ENCODE assay signal across 8 cellular contexts in genomic region chr3:47802734-47803477, GRCh38. TPM values are rescaled to one million over a fixed set of nuclear protein-coding genes. Genes with fewer than 3 reads are reported as not detected.
DNase-seq lines count a peak whose midpoint lies in the region; ATAC-seq and TF ChIP-seq lines count a peak whose summit lies in the region.

A gene with protein sequence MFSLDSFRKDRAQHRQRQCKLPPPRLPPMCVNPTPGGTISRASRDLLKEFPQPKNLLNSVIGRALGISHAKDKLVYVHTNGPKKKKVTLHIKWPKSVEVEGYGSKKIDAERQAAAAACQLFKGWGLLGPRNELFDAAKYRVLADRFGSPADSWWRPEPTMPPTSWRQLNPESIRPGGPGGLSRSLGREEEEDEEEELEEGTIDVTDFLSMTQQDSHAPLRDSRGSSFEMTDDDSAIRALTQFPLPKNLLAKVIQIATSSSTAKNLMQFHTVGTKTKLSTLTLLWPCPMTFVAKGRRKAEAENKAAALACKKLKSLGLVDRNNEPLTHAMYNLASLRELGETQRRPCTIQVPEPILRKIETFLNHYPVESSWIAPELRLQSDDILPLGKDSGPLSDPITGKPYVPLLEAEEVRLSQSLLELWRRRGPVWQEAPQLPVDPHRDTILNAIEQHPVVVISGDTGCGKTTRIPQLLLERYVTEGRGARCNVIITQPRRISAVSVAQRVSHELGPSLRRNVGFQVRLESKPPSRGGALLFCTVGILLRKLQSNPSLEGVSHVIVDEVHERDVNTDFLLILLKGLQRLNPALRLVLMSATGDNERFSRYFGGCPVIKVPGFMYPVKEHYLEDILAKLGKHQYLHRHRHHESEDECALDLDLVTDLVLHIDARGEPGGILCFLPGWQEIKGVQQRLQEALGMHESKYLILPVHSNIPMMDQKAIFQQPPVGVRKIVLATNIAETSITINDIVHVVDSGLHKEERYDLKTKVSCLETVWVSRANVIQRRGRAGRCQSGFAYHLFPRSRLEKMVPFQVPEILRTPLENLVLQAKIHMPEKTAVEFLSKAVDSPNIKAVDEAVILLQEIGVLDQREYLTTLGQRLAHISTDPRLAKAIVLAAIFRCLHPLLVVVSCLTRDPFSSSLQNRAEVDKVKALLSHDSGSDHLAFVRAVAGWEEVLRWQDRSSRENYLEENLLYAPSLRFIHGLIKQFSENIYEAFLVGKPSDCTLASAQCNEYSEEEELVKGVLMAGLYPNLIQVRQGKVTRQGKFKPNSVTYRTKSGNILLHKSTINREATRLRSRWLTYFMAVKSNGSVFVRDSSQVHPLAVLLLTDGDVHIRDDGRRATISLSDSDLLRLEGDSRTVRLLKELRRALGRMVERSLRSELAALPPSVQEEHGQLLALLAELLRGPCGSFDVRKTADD (plus strand): TSS chr3:47803138. CDS start chr3:47810684, 7,546 bp downstream.

- ATAC-seq in GM23338 (peak; percentile 87), SK-N-SH treated with all-trans-retinoic acid at 6 μM for 48 hours (peak; percentile 92), omental fat pad (ENCODE audit: low FRiP score) (peak; percentile 95)
- ATAC-seq in activated naive CD4-positive, alpha-beta T cell treated with anti-CD3 and anti-CD28 coated beads, Interleukin-2, amount 50 U/mL, for 72 hours = peak; percentile 84 to 95

- H3K27ac Mint-ChIP-seq in GM23338 = peak within 1 kb of the TSS; percentile 99
- peak within 1 kb of the TSS; percentile 90 to 98 for H3K27ac Mint-ChIP-seq in activated naive CD4-positive, alpha-beta T cell treated with anti-CD3 and anti-CD28 coated beads, Interleukin-2, amount 50 U/mL, for 72 hours

- H3K27ac ChIP-seq in GM23338 (ENCODE audit: low read depth) (peak within 1 kb of the TSS; percentile 93), temporal lobe (ENCODE audit: low read depth, low read length) (peak within 1 kb of the TSS; percentile 82)

- H3K9me2 ChIP-seq in GM23338 (ENCODE audit: insufficient read depth) = no peaks in the 10 kb centered on the region

- H3K79me2 ChIP-seq in GM23338 (replicated peaks; ENCODE audit: insufficient read depth) = peaks cover 24% of the 10 kb centered on the region

- peaks cover 5% of the 10 kb centered on the region; the same call in 2 of the 3 replicates for H3K4me1 Mint-ChIP-seq in GM23338

- H3K9me3 Mint-ChIP-seq in GM23338 = no peaks in the 10 kb centered on the region
- no peaks in the 10 kb centered on the region for H3K9me3 Mint-ChIP-seq in activated naive CD4-positive, alpha-beta T cell treated with anti-CD3 and anti-CD28 coated beads, Interleukin-2, amount 50 U/mL, for 72 hours

- H3K4me3 Mint-ChIP-seq in GM23338 = peak within 1 kb of the TSS; percentile 100

- H3K36me3 ChIP-seq in GM23338 (ENCODE audit: insufficient read depth) = peaks cover 7% of the 10 kb centered on the region; the same call in 1 of the 2 replicates

- peak within 1 kb of the TSS; percentile 98 for H3K4me3 ChIP-seq in GM23338

- H3K36me3 Mint-ChIP-seq in GM23338 (ENCODE audit: low read depth) = peaks cover 19% of the 10 kb centered on the region
- H3K36me3 Mint-ChIP-seq in activated naive CD4-positive, alpha-beta T cell treated with anti-CD3 and anti-CD28 coated beads, Interleukin-2, amount 50 U/mL, for 72 hours = peaks cover 0 to 4% of the 10 kb centered on the region in 2 donors

- in situ Hi-C loops in G401 (cut with HindIII; ENCODE audit: low sequenced_read_pairs) = no loop called here

- H3K27me3 Mint-ChIP-seq in GM23338 (ENCODE audit: insufficient read depth, low read depth, poor library complexity) = peaks cover 5% of the 10 kb centered on the region

- peak; percentile 87 for DNase-seq in G401 (ENCODE audit: low spot score)
- peak; percentile 88 for DNase-seq in GM23338 (ENCODE audit: low spot score)
- DNase-seq in Kasumi-1 (lab: John Stamatoyannopoulos, UW) = peak; percentile 75 to 79
- peak; percentile 83 to 87 for DNase-seq in activated naive CD4-positive, alpha-beta T cell treated with anti-CD3 and anti-CD28 coated beads, Interleukin-2, amount 50 U/mL, for 72 hours (ENCODE audit: low spot score in 2 of 2)
- DNase-seq in glomerular endothelial cell (ENCODE audit: extremely low read depth, low read depth, low spot score) = no peak
- DNase-seq in omental fat pad (ENCODE audit: low spot score) = peak; percentile 58

- peaks cover 25% of the 10 kb centered on the region for H3F3A ChIP-seq in GM23338 (replicated peaks; ENCODE audit: low read depth)

- peaks cover 17% of the 10 kb centered on the region for H3K4me1 ChIP-seq in GM23338 (ENCODE audit: insufficient read depth)

- TF ChIP-seq CTCF in GM23338 (conservative IDR thresholded peaks at IDR 0.05; ENCODE audit: low read depth in 2 of 2) (no peak), omental fat pad (IDR thresholded peaks at IDR 0.05) (no peak)

- H3K4me2 ChIP-seq in GM23338 = peak within 1 kb of the TSS; percentile 99

- H2AFZ ChIP-seq in GM23338 = peak within 1 kb of the TSS; percentile 98

- H3K27me3 ChIP-seq in GM23338 (ENCODE audit: insufficient read depth) = no peaks in the 10 kb centered on the region

- 0 out of 2 replicates have a peak, but pooled peaks cover 3% of the 10 kb centered on the region for H4K20me1 ChIP-seq in GM23338 (replicated peaks; ENCODE audit: insufficient read depth)

TF ChIP-seq in GM23338, 12 proteins besides CTCF, POLR2A, EP300 and RAD21 (continues in another document):
- no peak for TF ChIP-seq ZNF114 (CRISPR knock-in tag; IDR thresholded peaks at IDR 0.05)
- TF ChIP-seq, protein P1, sequence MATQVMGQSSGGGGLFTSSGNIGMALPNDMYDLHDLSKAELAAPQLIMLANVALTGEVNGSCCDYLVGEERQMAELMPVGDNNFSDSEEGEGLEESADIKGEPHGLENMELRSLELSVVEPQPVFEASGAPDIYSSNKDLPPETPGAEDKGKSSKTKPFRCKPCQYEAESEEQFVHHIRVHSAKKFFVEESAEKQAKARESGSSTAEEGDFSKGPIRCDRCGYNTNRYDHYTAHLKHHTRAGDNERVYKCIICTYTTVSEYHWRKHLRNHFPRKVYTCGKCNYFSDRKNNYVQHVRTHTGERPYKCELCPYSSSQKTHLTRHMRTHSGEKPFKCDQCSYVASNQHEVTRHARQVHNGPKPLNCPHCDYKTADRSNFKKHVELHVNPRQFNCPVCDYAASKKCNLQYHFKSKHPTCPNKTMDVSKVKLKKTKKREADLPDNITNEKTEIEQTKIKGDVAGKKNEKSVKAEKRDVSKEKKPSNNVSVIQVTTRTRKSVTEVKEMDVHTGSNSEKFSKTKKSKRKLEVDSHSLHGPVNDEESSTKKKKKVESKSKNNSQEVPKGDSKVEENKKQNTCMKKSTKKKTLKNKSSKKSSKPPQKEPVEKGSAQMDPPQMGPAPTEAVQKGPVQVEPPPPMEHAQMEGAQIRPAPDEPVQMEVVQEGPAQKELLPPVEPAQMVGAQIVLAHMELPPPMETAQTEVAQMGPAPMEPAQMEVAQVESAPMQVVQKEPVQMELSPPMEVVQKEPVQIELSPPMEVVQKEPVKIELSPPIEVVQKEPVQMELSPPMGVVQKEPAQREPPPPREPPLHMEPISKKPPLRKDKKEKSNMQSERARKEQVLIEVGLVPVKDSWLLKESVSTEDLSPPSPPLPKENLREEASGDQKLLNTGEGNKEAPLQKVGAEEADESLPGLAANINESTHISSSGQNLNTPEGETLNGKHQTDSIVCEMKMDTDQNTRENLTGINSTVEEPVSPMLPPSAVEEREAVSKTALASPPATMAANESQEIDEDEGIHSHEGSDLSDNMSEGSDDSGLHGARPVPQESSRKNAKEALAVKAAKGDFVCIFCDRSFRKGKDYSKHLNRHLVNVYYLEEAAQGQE (IDR thresholded peaks at IDR 0.05; ENCODE audit: unreplicated experiment) = no peak
- TF ChIP-seq POLR2AphosphoS5 (IDR thresholded peaks at IDR 0.05; ENCODE audit: low read depth) = peak; percentile 65; the same call in 1 of the 2 replicates
- peak; percentile 42 for TF ChIP-seq CREB1 (CRISPR knock-in tag; IDR thresholded peaks at IDR 0.05; ENCODE audit: low read depth)

TF ChIP-seq in SK-N-SH treated with all-trans-retinoic acid at 6 μM for 48 hours, 23 proteins besides CTCF, POLR2A, EP300 and RAD21:
- no peak for TF ChIP-seq CREB5 (CRISPR knock-in tag; IDR thresholded peaks at IDR 0.05; ENCODE audit: low read depth)
- TF ChIP-seq SNAI2 (CRISPR knock-in tag; IDR thresholded peaks at IDR 0.05) = no peak
- TF ChIP-seq ARNTL (CRISPR knock-in tag; IDR thresholded peaks at IDR 0.05; ENCODE audit: borderline replicate concordance, low read depth) = no peak
- TF ChIP-seq OSR1 (CRISPR knock-in tag; IDR thresholded peaks at IDR 0.05) = no peak

RNA-seq across cellular contexts. Expression of the gene that starts here (rescaled TPM):
- total RNA-seq in G401 (2014; rRNA removed; shearing (Covaris generic)) = 142 and 168 TPM in 2 replicates
- 113 and 125 TPM in 2 replicates for total RNA-seq in GM23338 (2014; rRNA removed; shearing (Covaris generic))
- 47.5 and 52.8 TPM in 2 replicates for polyA plus RNA-seq in GM23338 (2016; fragmentation: Nextera tagmentation; extraction: Ambion mirVana)
- total RNA-seq in activated naive CD4-positive, alpha-beta T cell treated with anti-CD3 and anti-CD28 coated beads, Interleukin-2, amount 50 U/mL, for 72 hours = 10 to 100 TPM; 62.2 to 84.4 TPM
- total RNA-seq in glomerular endothelial cell (61.7 and 83.3 TPM in 2 replicates), omental fat pad (10 to 100 TPM; 43.4 to 91.7 (median 51.5) TPM), temporal lobe (60.0 TPM)
